In genomic region chr9:94882953-94883641, GRCh38 we compare ENCODE assay signal across 22 cellular contexts.
A peak's percentile ranks its signal among the peaks of the same experiment; 100 is the strongest.
DNase-seq lines count a peak whose midpoint lies in the region; ATAC-seq and TF ChIP-seq lines count a peak whose summit lies in the region.
"Had no signal": no experiment of that assay in that cellular context is flagged by ENCODE, and none has a peak within 500 bp of the region (broad histone marks: within the 10 kb centered on the region; RNA-seq: fewer than 3 reads in every experiment).

No MANE protein-coding gene starts in this region.

- H3K4me2 ChIP-seq in smooth muscle cell = no peak overlapping the region

- H3K79me2 ChIP-seq in smooth muscle cell (ENCODE audit: low read depth) = peaks cover 40% of the 10 kb centered on the region

- intact Hi-C loops in left ventricle myocardium inferior (cut with micrococcal nuclease) = no loop called here
- intact Hi-C loops in activated T-helper 2 cell treated with anti-CD3 and anti-CD28 coated beads, Interferon-gamma antibody, Interleukin-2, Interleukin-4, amounts not matched to agents 10 μg/mL and 5 μg/mL and 100 μg/mL, durations not matched to agents 14 hours and 24 hours and 36 hours (cut with micrococcal nuclease) = no loop called here

- no peak for TF ChIP-seq POLR2A in suprapubic skin (IDR thresholded peaks at IDR 0.05)

- peaks cover 27% of the 10 kb centered on the region for H3K27me3 Mint-ChIP-seq in activated T-helper 2 cell treated with anti-CD3 and anti-CD28 coated beads, Interferon-gamma antibody, Interleukin-2, Interleukin-4, amounts not matched to agents 10 μg/mL and 5 μg/mL and 100 μg/mL, durations not matched to agents 14 hours and 24 hours and 36 hours (ENCODE audit: low read depth)
- H3K27me3 Mint-ChIP-seq: stimulated activated naive CD8-positive, alpha-beta T cell treated with anti-CD3 and anti-CD28 coated beads, Interleukin-15, Interleukin-2, amounts not matched to agents 100 ng/mL and 50 ng/mL, for 24 hours had no signal

- DNase-seq in NCI-H2196 (lab: John Stamatoyannopoulos, UW; ENCODE audit: unreplicated experiment) (peak; percentile 24), NCI-H2196 treated with DMSO at 0.1 percent for 48 hours (lab: John Stamatoyannopoulos, UW; ENCODE audit: unreplicated experiment) (no peak), NCI-H446 (lab: John Stamatoyannopoulos, UW) (peak; percentile 38 to 51), left ventricle myocardium inferior (no peak), smooth muscle cell (lab: John Stamatoyannopoulos, UW; ENCODE audit: unreplicated experiment) (no peak), suprapubic skin (ENCODE audit: low spot score in 2 of 2) (no peak)
- no peak for DNase-seq in activated T-helper 2 cell treated with anti-CD3 and anti-CD28 coated beads, Interferon-gamma antibody, Interleukin-2, Interleukin-4, amounts not matched to agents 10 μg/mL and 5 μg/mL and 100 μg/mL, durations not matched to agents 14 hours and 24 hours and 36 hours (ENCODE audit: low spot score)
- DNase-seq: 8988T; activated T-cell treated with anti-CD3 and anti-CD28 coated beads, Interleukin-2, amount 50 U/mL, for 48 hours; HFFc6; islet precursor cell; KBM-7; NCI-H146; NCI-H82; pancreas; SHP77; spleen; T-helper 9 cell had no signal

- H3K36me3 Mint-ChIP-seq in activated T-helper 2 cell treated with anti-CD3 and anti-CD28 coated beads, Interferon-gamma antibody, Interleukin-2, Interleukin-4, amounts not matched to agents 10 μg/mL and 5 μg/mL and 100 μg/mL, durations not matched to agents 14 hours and 24 hours and 36 hours (ENCODE audit: low read depth) = no peaks in the 10 kb centered on the region

- peaks cover 22% of the 10 kb centered on the region for H3F3A ChIP-seq in smooth muscle cell (ENCODE audit: low read depth)

- no peaks in the 10 kb centered on the region for H3K27me3 ChIP-seq in left ventricle myocardium inferior (ENCODE audit: low read depth)
- no peaks in the 10 kb centered on the region for H3K27me3 ChIP-seq in smooth muscle cell (ENCODE audit: low read depth)
- no peaks in the 10 kb centered on the region for H3K27me3 ChIP-seq in suprapubic skin
- H3K27me3 ChIP-seq: pancreas, spleen had no signal

- H3K4me3 ChIP-seq in left ventricle myocardium inferior (no peak overlapping the region), smooth muscle cell (no peak overlapping the region), suprapubic skin (no peak overlapping the region)
- H3K4me3 ChIP-seq: pancreas, spleen had no signal

- TF ChIP-seq CTCF in left ventricle myocardium inferior (IDR thresholded peaks at IDR 0.05; ENCODE audit: borderline replicate concordance) (no peak), smooth muscle cell (IDR thresholded peaks at IDR 0.05; ENCODE audit: borderline replicate concordance, insufficient read depth, poor library complexity, severe bottlenecking) (no peak), suprapubic skin (IDR thresholded peaks at IDR 0.05) (no peak)

- H2AFZ ChIP-seq in smooth muscle cell (ENCODE audit: low read depth) = no peak overlapping the region

- WGBS in smooth muscle cell (ENCODE audit: low lambda C conversion rate) = 75% methylated on average over 4 of the region's 4 CpGs
- WGBS in suprapubic skin = 65% methylated on average over 4 of the region's 4 CpGs

- no peak overlapping the region for H3K27ac Mint-ChIP-seq in activated T-helper 2 cell treated with anti-CD3 and anti-CD28 coated beads, Interferon-gamma antibody, Interleukin-2, Interleukin-4, amounts not matched to agents 10 μg/mL and 5 μg/mL and 100 μg/mL, durations not matched to agents 14 hours and 24 hours and 36 hours
- H3K27ac Mint-ChIP-seq: HFFc6; stimulated activated naive CD8-positive, alpha-beta T cell treated with anti-CD3 and anti-CD28 coated beads, Interleukin-15, Interleukin-2, amounts not matched to agents 100 ng/mL and 50 ng/mL, for 24 hours had no signal

- ATAC-seq in HG03520 (IDR thresholded peaks at IDR 0.05; ENCODE audit: unreplicated experiment) = no peak

- H3K4me1 ChIP-seq in left ventricle myocardium inferior (peaks cover 66% of the 10 kb centered on the region), smooth muscle cell (ENCODE audit: low read depth) (peaks cover 38% of the 10 kb centered on the region), suprapubic skin (peaks cover 48% of the 10 kb centered on the region)

- peaks cover 3% of the 10 kb centered on the region for H3K9me3 ChIP-seq in left ventricle myocardium inferior (replicated peaks)
- no peaks in the 10 kb centered on the region for H3K9me3 ChIP-seq in smooth muscle cell (replicated peaks; ENCODE audit: low read depth)
- no peaks in the 10 kb centered on the region for H3K9me3 ChIP-seq in suprapubic skin
- H3K9me3 ChIP-seq: pancreas, spleen had no signal

- no peaks in the 10 kb centered on the region for H4K20me1 ChIP-seq in smooth muscle cell (ENCODE audit: low read depth)

- H3K27ac ChIP-seq in left ventricle myocardium inferior (replicated peaks) = peak overlapping the region; percentile 77
- H3K27ac ChIP-seq in smooth muscle cell (ENCODE audit: low read depth) = peak overlapping the region; percentile 84
- no peak overlapping the region for H3K27ac ChIP-seq in suprapubic skin
- H3K27ac ChIP-seq: C4-2B, epithelial cell of prostate, pancreas had no signal

- peak overlapping the region; percentile 17 for H3K9ac ChIP-seq in smooth muscle cell (ENCODE audit: low read depth)

- TF ChIP-seq EP300 in suprapubic skin (IDR thresholded peaks at IDR 0.05) = no peak

- H3K4me3 Mint-ChIP-seq in activated T-helper 2 cell treated with anti-CD3 and anti-CD28 coated beads, Interferon-gamma antibody, Interleukin-2, Interleukin-4, amounts not matched to agents 10 μg/mL and 5 μg/mL and 100 μg/mL, durations not matched to agents 14 hours and 24 hours and 36 hours (ENCODE audit: low read depth) = no peak overlapping the region
- H3K4me3 Mint-ChIP-seq: HFFc6; stimulated activated naive CD8-positive, alpha-beta T cell treated with anti-CD3 and anti-CD28 coated beads, Interleukin-15, Interleukin-2, amounts not matched to agents 100 ng/mL and 50 ng/mL, for 24 hours had no signal

- peaks cover 14% of the 10 kb centered on the region for H3K4me1 Mint-ChIP-seq in activated T-helper 2 cell treated with anti-CD3 and anti-CD28 coated beads, Interferon-gamma antibody, Interleukin-2, Interleukin-4, amounts not matched to agents 10 μg/mL and 5 μg/mL and 100 μg/mL, durations not matched to agents 14 hours and 24 hours and 36 hours (ENCODE audit: low read depth)

- H3K9me3 Mint-ChIP-seq in activated T-helper 2 cell treated with anti-CD3 and anti-CD28 coated beads, Interferon-gamma antibody, Interleukin-2, Interleukin-4, amounts not matched to agents 10 μg/mL and 5 μg/mL and 100 μg/mL, durations not matched to agents 14 hours and 24 hours and 36 hours = no peaks in the 10 kb centered on the region
- H3K9me3 Mint-ChIP-seq: stimulated activated naive CD8-positive, alpha-beta T cell treated with anti-CD3 and anti-CD28 coated beads, Interleukin-15, Interleukin-2, amounts not matched to agents 100 ng/mL and 50 ng/mL, for 24 hours had no signal

- H3K36me3 ChIP-seq in left ventricle myocardium inferior (no peaks in the 10 kb centered on the region), smooth muscle cell (ENCODE audit: low read depth) (no peaks in the 10 kb centered on the region), suprapubic skin (no peaks in the 10 kb centered on the region)
- H3K36me3 ChIP-seq: pancreas, spleen had no signal

Comparison
In these comparisons a context has a peak if more than half of its experiments do, and no peak if none do; other contexts are left out.
1. DNase-seq: peak in NCI-H2196 (single experiment) and NCI-H446 (2 of 2); none in NCI-H2196 treated with DMSO at 0.1 percent for 48 hours (single experiment), left ventricle myocardium inferior (single experiment), smooth muscle cell (single experiment), activated T-helper 2 cell treated with anti-CD3 and anti-CD28 coated beads, Interferon-gamma antibody, Interleukin-2, Interleukin-4, amounts not matched to agents 10 μg/mL and 5 μg/mL and 100 μg/mL, durations not matched to agents 14 hours and 24 hours and 36 hours (single experiment) and suprapubic skin (0 of 2).